In genomic region chr17:49229805-49230600, GRCh38 we compare ENCODE assay signal across 8 cellular contexts. TPM values are rescaled to one million over a fixed set of nuclear protein-coding genes. Genes with fewer than 3 reads are reported as not detected.
DNase-seq lines count a peak whose midpoint lies in the region; ATAC-seq and TF ChIP-seq lines count a peak whose summit lies in the region.

No MANE protein-coding gene starts in this region.

- CTCF ChIA-PET in SK-N-SH (lab: Yijun Ruan, JAX) = interaction anchor here (0.9 to 8.6 kb wide), 14 partner anchors 8 to 243 kb away, joined by 3 to 105 read pairs (median 4); no protein-coding TSS in a partner anchor

- no peak for TF ChIP-seq EP300 in SK-N-SH (IDR thresholded peaks at IDR 0.05; ENCODE audit: borderline replicate concordance in 1 of 2, low read depth in 1 of 2, low read length in 1 of 2)

- intact Hi-C loops in heart left ventricle (cut with DNase I) = loop anchor here in 9 of 10 donors (5.0 to 10.0 kb wide), 9 partner anchors 38 to 165 kb away; no protein-coding TSS in a partner anchor

- H3K79me2 ChIP-seq in SK-N-SH (ENCODE audit: insufficient read depth) = no peaks in the 10 kb centered on the region

- 6% methylated on average over 26 of the region's 36 CpGs for WGBS in SK-N-SH (ENCODE audit: low lambda C conversion rate)
- WGBS in heart left ventricle, 4 donors = 5 to 6% (median 6%) methylated on average over 22 to 36 of the region's 36 CpGs

- peaks cover 0 to 9% of the 10 kb centered on the region in 2 experiments; a peak in 1 of 4 replicates for H3K4me1 ChIP-seq in SK-N-SH (ENCODE audit: control insufficient read depth in 1 of 2, insufficient read depth in 2 of 2, low read depth in 1 of 2, low read length in 1 of 2)
- H3K4me1 ChIP-seq in heart left ventricle = peaks cover 0 to 30% (median 15%) of the 10 kb centered on the region in 12 donors
- H3K4me1 ChIP-seq in skeletal muscle tissue (ENCODE audit: control insufficient read depth in 3 of 3, insufficient read depth in 3 of 3, low read length in 3 of 3) = peaks cover 14 to 27% (median 22%) of the 10 kb centered on the region in 3 donors

- DNase-seq in SK-N-SH (peak; percentile 60), heart left ventricle (peak in 1 of 5 donors; percentile 29), NCI-H345 (lab: John Stamatoyannopoulos, UW) (no peak), Ammon's horn (ENCODE audit: low spot score) (no peak), NCI-H2227 treated with DMSO at 0.1 percent for 48 hours (lab: John Stamatoyannopoulos, UW) (no peak)

- H3K27me3 ChIP-seq in SK-N-SH (ENCODE audit: insufficient read depth) (peaks cover 53% of the 10 kb centered on the region), heart left ventricle (peaks cover 2 to 14% (median 6%) of the 10 kb centered on the region in 9 donors), skeletal muscle tissue (ENCODE audit: control insufficient read depth in 3 of 3, insufficient read depth in 3 of 3, low read length in 3 of 3) (peaks cover 10 to 42% (median 18%) of the 10 kb centered on the region in 3 donors)

- peak overlapping the region; percentile 99 for H3K4me2 ChIP-seq in SK-N-SH

- TF ChIP-seq CTCF in SK-N-SH (IDR thresholded peaks at IDR 0.05) (no peak), heart left ventricle (IDR thresholded peaks at IDR 0.05) (no peak)

- POLR2A ChIA-PET in SK-N-SH (lab: Yijun Ruan, JAX) = no interaction called here

- peak overlapping the region; percentile 81 for H2AFZ ChIP-seq in SK-N-SH (ENCODE audit: low read depth)

- H3K9me3 ChIP-seq in SK-N-SH (no peaks in the 10 kb centered on the region), heart left ventricle (no peaks in the 10 kb centered on the region), skeletal muscle tissue (ENCODE audit: control insufficient read depth in 3 of 3, low read length in 3 of 3) (no peaks in the 10 kb centered on the region)

- no peak for TF ChIP-seq POLR2A in heart left ventricle (IDR thresholded peaks at IDR 0.05)

- no peak for TF ChIP-seq RAD21 in SK-N-SH (IDR thresholded peaks at IDR 0.05; ENCODE audit: low read length)

- ATAC-seq in GM21515 (IDR thresholded peaks at IDR 0.05; ENCODE audit: unreplicated experiment) = peak; percentile 5
- ATAC-seq in heart left ventricle = peak in 2 of 4 donors; percentile 6 to 12
- ATAC-seq in GM19455 (IDR thresholded peaks at IDR 0.05; ENCODE audit: unreplicated experiment) = no peak

- H3K9ac ChIP-seq in SK-N-SH = no peak overlapping the region; the same call in 1 of the 2 replicates
- H3K9ac ChIP-seq in skeletal muscle tissue (ENCODE audit: low read depth in 1 of 3, low read length in 3 of 3) = peak overlapping the region; percentile 30 to 56 (median 54)

- H3K9me2 ChIP-seq in SK-N-SH = no peaks in the 10 kb centered on the region

- H3F3A ChIP-seq in SK-N-SH (replicated peaks; ENCODE audit: insufficient read depth) = peaks cover 6% of the 10 kb centered on the region

- H3K4me3 ChIP-seq in SK-N-SH (ENCODE audit: low read depth in 2 of 2, low read length in 1 of 2) (peak overlapping the region; percentile 61 to 73), heart left ventricle (peak overlapping the region; percentile 32 to 75 (median 67)), skeletal muscle tissue (ENCODE audit: low read length in 3 of 3) (peak overlapping the region; percentile 68 to 87 (median 85))

- H3K27ac ChIP-seq in SK-N-SH (ENCODE audit: low read depth in 2 of 2, low read length in 1 of 2) (no peak overlapping the region), heart left ventricle (peak overlapping the region in 2 of 12 donors; percentile 37 to 60), skeletal muscle tissue (ENCODE audit: low read depth, low read length) (peak overlapping the region; percentile 54)

- no peaks in the 10 kb centered on the region for H4K20me1 ChIP-seq in SK-N-SH (ENCODE audit: insufficient read depth)

- no peaks in the 10 kb centered on the region for H3K36me3 ChIP-seq in SK-N-SH (replicated peaks in 1 of 2; ENCODE audit: control insufficient read depth in 1 of 2, insufficient read depth in 2 of 2, low read length in 1 of 2)
- no peaks in the 10 kb centered on the region for H3K36me3 ChIP-seq in heart left ventricle
- no peaks in the 10 kb centered on the region for H3K36me3 ChIP-seq in skeletal muscle tissue (ENCODE audit: control insufficient read depth in 3 of 3, insufficient read depth in 3 of 3, low read length in 3 of 3)

TF ChIP-seq in SK-N-SH, 30 proteins besides CTCF, POLR2A, EP300 and RAD21:
- no peak for TF ChIP-seq NRF1 (IDR thresholded peaks at IDR 0.05; ENCODE audit: low read depth, low read length)
- no peak for TF ChIP-seq CHD2 (IDR thresholded peaks at IDR 0.05; ENCODE audit: low read length, partially characterized antibody)
- no peak for TF ChIP-seq USF2 (IDR thresholded peaks at IDR 0.05; ENCODE audit: borderline replicate concordance, low read depth, low read length)
- no peak for TF ChIP-seq TCF12 (IDR thresholded peaks at IDR 0.05)
- no peak for TF ChIP-seq MXI1 (IDR thresholded peaks at IDR 0.05; ENCODE audit: low read depth, low read length)
- no peak for TF ChIP-seq ZBTB33 (IDR thresholded peaks at IDR 0.05; ENCODE audit: borderline replicate concordance, low read depth)
- no peak for TF ChIP-seq MEF2A (IDR thresholded peaks at IDR 0.05; ENCODE audit: borderline replicate concordance, low read depth)
- TF ChIP-seq USF1 (IDR thresholded peaks at IDR 0.05; ENCODE audit: borderline replicate concordance, low read depth) = no peak
- no peak for TF ChIP-seq RCOR1 (IDR thresholded peaks at IDR 0.05; ENCODE audit: low read length)
- TF ChIP-seq ELF1 (IDR thresholded peaks at IDR 0.05) = no peak
- TF ChIP-seq POLR2AphosphoS5 (IDR thresholded peaks at IDR 0.05; ENCODE audit: low read depth, low read length) = no peak
- TF ChIP-seq IRF3 (IDR thresholded peaks at IDR 0.05; ENCODE audit: low read depth, low read length) = no peak

RNA-seq across cellular contexts. Expression of gene PHOSPHO1, which starts 0.6 kb away (rescaled TPM):
- 0.13 TPM in 1 of 2 replicates, not detected in the other for polyA plus RNA-seq in SK-N-SH (2012; rRNA removed)
- 0.03 and 0.05 TPM in 2 replicates for polyA plus RNA-seq in SK-N-SH (2012; cell fraction: cytosol; rRNA removed)
- polyA plus RNA-seq in SK-N-SH (2012; cell fraction: nucleus; rRNA removed) = 0.11 and 0.25 TPM in 2 replicates
- 1 to 10 TPM in 2 of 9 donors, under 1 TPM in 7; 0.35 to 1.0 (median 0.66) TPM for total RNA-seq in heart left ventricle
- polyA plus RNA-seq in heart left ventricle = 1 to 10 TPM in 1 of 2 donors, under 1 TPM in 1; 0.47 to 1.3 TPM
- total RNA-seq in skeletal muscle tissue = 13.6 TPM

RNA-seq across cellular contexts. Expression of gene ABI3, which starts 19.5 kb away (rescaled TPM):
- 2.8 and 4.7 TPM in 2 replicates for polyA plus RNA-seq in SK-N-SH (2012; rRNA removed)
- polyA plus RNA-seq in SK-N-SH (2012; cell fraction: cytosol; rRNA removed) = 1.8 and 2.8 TPM in 2 replicates
- polyA plus RNA-seq in SK-N-SH (2012; cell fraction: nucleus; rRNA removed) = 2.2 and 3.0 TPM in 2 replicates
- total RNA-seq in heart left ventricle = 10 to 100 TPM in 4 of 9 donors, 1 to 10 TPM in 5; 3.3 to 16.1 (median 6.4) TPM
- polyA plus RNA-seq in heart left ventricle = 1 to 10 TPM; 3.5 to 7.7 TPM
- 1.0 TPM for total RNA-seq in skeletal muscle tissue

RNA-seq across cellular contexts. Expression of gene GNGT2, which starts 19.6 kb away (rescaled TPM):
- polyA plus RNA-seq in SK-N-SH (2012; rRNA removed) (10.4 and 11.0 TPM in 2 replicates), heart left ventricle (1 to 10 TPM; 1.8 to 2.6 TPM)
- 11.8 and 12.9 TPM in 2 replicates for polyA plus RNA-seq in SK-N-SH (2012; cell fraction: cytosol; rRNA removed)
- polyA plus RNA-seq in SK-N-SH (2012; cell fraction: nucleus; rRNA removed) = 3.8 and 5.5 TPM in 2 replicates
- total RNA-seq in heart left ventricle (1 to 10 TPM in 8 of 9 donors, under 1 TPM in 1; 0.76 to 4.9 (median 1.2) TPM), skeletal muscle tissue (2.1 TPM)
